Comparison of ENCODE assay signal across 10 cellular contexts in genomic region chr7:93172683-93173082, GRCh38. TPM values are rescaled to one million over a fixed set of nuclear protein-coding genes. Genes with fewer than 3 reads are reported as not detected.
"Had no signal": no experiment of that assay in that cellular context is flagged by ENCODE, and none has a peak within 500 bp of the region (broad histone marks: within the 10 kb centered on the region; RNA-seq: fewer than 3 reads in every experiment).

No MANE protein-coding gene starts in this region.

- ATAC-seq: HepG2, K562 had no signal

- H3K4me3 ChIP-seq: K562 had no signal

- H3K4me2 ChIP-seq: KMS-11 had no signal

- DNase-seq: IMR-90, KBM-7, KG1 had no signal

- FAIRE-seq: HepG2, HTR-8/SVneo, K562 had no signal

- H3K27ac ChIP-seq: HL-60, KMS-11 had no signal

- H3K9ac ChIP-seq: KMS-11 had no signal

RNA-seq across cellular contexts. Expression of gene SAMD9L, which starts 24.5 kb away (rescaled TPM):
- total RNA-seq: HepG2 had no signal
- polyA plus RNA-seq: HepG2 had no signal

RNA-seq across cellular contexts. Expression of gene HEPACAM2, which starts 53.6 kb away (rescaled TPM):
- total RNA-seq: HepG2, HT1080 had no signal
- polyA plus RNA-seq: HepG2, IgD-negative memory B cell had no signal
